Comparison of ENCODE assay signal across 18 cellular contexts in the genomic region with DNA sequence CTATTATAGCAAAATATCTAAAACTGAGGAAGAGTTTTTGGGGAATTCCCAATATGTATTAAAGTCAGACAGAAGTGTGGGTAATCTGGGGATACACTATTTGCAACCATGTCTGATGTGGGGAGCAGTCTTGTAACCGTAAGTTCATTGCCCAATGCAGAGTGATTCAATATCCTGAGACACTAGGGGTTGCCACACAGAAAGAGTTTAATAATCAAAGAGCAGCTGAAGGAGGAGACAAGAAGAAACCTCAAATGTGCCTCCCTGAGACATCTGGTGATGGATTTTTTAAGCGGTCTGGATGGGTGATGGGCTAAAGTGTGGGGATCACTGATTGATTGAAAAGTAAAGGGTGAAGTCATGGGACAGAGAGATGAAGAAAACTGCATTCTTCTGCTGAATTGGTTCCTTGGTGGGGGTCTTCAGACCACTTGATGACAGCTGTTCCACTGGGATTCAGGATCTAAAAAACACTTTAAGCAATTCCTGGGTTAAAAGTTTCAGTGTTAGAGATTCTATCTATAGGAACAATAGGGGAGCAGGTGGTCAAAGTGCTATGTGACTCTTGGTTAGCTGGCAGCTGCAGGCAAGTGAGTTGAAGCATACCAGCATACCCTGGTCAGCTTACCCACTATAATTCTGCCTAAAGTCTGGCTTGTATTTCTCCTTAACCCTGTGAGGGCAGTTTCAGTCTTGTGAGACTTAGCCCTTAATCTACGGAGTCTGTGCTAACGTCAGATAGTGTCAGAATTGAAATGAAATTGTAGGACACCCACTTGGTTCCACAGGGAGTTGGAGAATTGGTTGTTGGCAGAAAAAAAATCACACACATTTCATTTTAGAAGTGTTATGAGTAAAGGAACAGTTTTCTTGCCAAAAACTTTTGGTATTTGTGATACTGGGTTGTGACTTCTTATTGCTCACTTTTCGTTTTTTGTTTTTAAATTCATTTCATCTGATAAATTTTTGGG.
A peak's percentile ranks its signal among the peaks of the same experiment; 100 is the strongest.
DNase-seq lines count a peak whose midpoint lies in the region; ATAC-seq and TF ChIP-seq lines count a peak whose summit lies in the region.
"Had no signal": no experiment of that assay in that cellular context is flagged by ENCODE, and none has a peak within 500 bp of the region (broad histone marks: within the 10 kb centered on the region; RNA-seq: fewer than 3 reads in every experiment).

No MANE protein-coding gene starts in this region.

- H3K4me1 ChIP-seq in breast epithelium (no peaks in the 10 kb centered on the region), OCI-LY3 (ENCODE audit: low read length) (peaks cover 16% of the 10 kb centered on the region)

- CTCF ChIA-PET in MCF 10A (lab: Yijun Ruan, JAX): interaction anchor here (0.9 to 1.9 kb wide), 2 partner anchors 18 kb away, joined by 3 to 8 read pairs; no protein-coding TSS in a partner anchor

- H3K4me3 Mint-ChIP-seq in MCF 10A (ENCODE audit: unreplicated experiment) (no peak overlapping the region), T-helper 17 cell (no peak overlapping the region)
- H3K4me3 Mint-ChIP-seq: activated CD4-positive, alpha-beta T cell treated with anti-CD3 and anti-CD28 coated beads, Interleukin-2, amount 10 ng/mL, durations not matched to agents 7 days and 5 days; activated naive CD8-positive, alpha-beta T cell treated with anti-CD3 and anti-CD28 coated beads for 36 hours; activated T-cell treated with anti-CD3 and anti-CD28 coated beads, Interleukin-2, amount 50 U/mL, for 24 hours; CD8-positive, alpha-beta memory T cell; central memory CD8-positive, alpha-beta T cell; endodermal cell; stimulated activated memory B cell treated with anti-CD40 and anti-IgM and Interleukin-4, amounts not matched to agents 10 μg/mL and 1 μg/mL and 100 μg/mL, for 72 hours had no signal

- peak overlapping the region; percentile 57 for H3K4me2 ChIP-seq in OCI-LY3 (ENCODE audit: low read length)

- H3K27me3 ChIP-seq in breast epithelium: no peaks in the 10 kb centered on the region
- peaks cover 17% of the 10 kb centered on the region for H3K27me3 ChIP-seq in OCI-LY3 (ENCODE audit: low read depth, low read length)

- no peaks in the 10 kb centered on the region for H3K27me3 Mint-ChIP-seq in MCF 10A (ENCODE audit: insufficient read depth, unreplicated experiment)
- peaks cover 38% of the 10 kb centered on the region for H3K27me3 Mint-ChIP-seq in T-helper 17 cell
- H3K27me3 Mint-ChIP-seq: activated naive CD8-positive, alpha-beta T cell treated with anti-CD3 and anti-CD28 coated beads for 36 hours; activated T-cell treated with anti-CD3 and anti-CD28 coated beads, Interleukin-2, amount 50 U/mL, for 24 hours had no signal

- DNase-seq in MCF 10A (ENCODE audit: unreplicated experiment): peak; percentile 29
- DNase-seq in breast epithelium (ENCODE audit: low spot score in 2 of 2): no peak
- peak; percentile 36 for DNase-seq in fibroblast of gingiva (ENCODE audit: low read depth)
- peak; percentile 66 for DNase-seq in skeletal muscle cell (ENCODE audit: low read depth)
- DNase-seq in T-helper 17 cell: no peak
- DNase-seq in NCI-H1105 (lab: John Stamatoyannopoulos, UW): no peak
- no peak for DNase-seq in kidney glomerular epithelial cell (lab: John Stamatoyannopoulos, UW)
- DNase-seq: activated CD4-positive, alpha-beta T cell treated with anti-CD3 and anti-CD28 coated beads, Interleukin-2, amount 10 ng/mL, durations not matched to agents 7 days and 5 days; activated naive CD8-positive, alpha-beta T cell treated with anti-CD3 and anti-CD28 coated beads for 36 hours; activated T-cell treated with anti-CD3 and anti-CD28 coated beads, Interleukin-2, amount 50 U/mL, for 24 hours; CD8-positive, alpha-beta memory T cell; endodermal cell; GOT3; SHP77; small intestine had no signal

- H3K9ac ChIP-seq in OCI-LY3 (ENCODE audit: low read length): no peak overlapping the region

- H3K79me2 ChIP-seq in OCI-LY3 (ENCODE audit: low read length): no peaks in the 10 kb centered on the region

- no peak for TF ChIP-seq POLR2A in breast epithelium (IDR thresholded peaks at IDR 0.05)

- no peaks in the 10 kb centered on the region for H3K9me3 Mint-ChIP-seq in MCF 10A (ENCODE audit: unreplicated experiment)
- H3K9me3 Mint-ChIP-seq: activated CD4-positive, alpha-beta T cell treated with anti-CD3 and anti-CD28 coated beads, Interleukin-2, amount 10 ng/mL, durations not matched to agents 7 days and 5 days; activated naive CD8-positive, alpha-beta T cell treated with anti-CD3 and anti-CD28 coated beads for 36 hours; activated T-cell treated with anti-CD3 and anti-CD28 coated beads, Interleukin-2, amount 50 U/mL, for 24 hours; central memory CD8-positive, alpha-beta T cell; endodermal cell had no signal

- no peak for ATAC-seq in T-helper 17 cell
- ATAC-seq: stimulated activated memory B cell treated with anti-CD40 and anti-IgM and Interleukin-4, amounts not matched to agents 10 μg/mL and 1 μg/mL and 100 μg/mL, for 72 hours had no signal

- H3K27ac ChIP-seq in breast epithelium (no peak overlapping the region), OCI-LY3 (ENCODE audit: low read length) (no peak overlapping the region)

- intact Hi-C loops in MCF 10A (cut with micrococcal nuclease): no loop called here
- intact Hi-C loops in breast epithelium (cut with DNase I; ENCODE audit: low total_unique reads): no loop called here

- peaks cover 5% of the 10 kb centered on the region for H3K4me1 Mint-ChIP-seq in MCF 10A (ENCODE audit: insufficient read depth, unreplicated experiment)
- no peaks in the 10 kb centered on the region for H3K4me1 Mint-ChIP-seq in T-helper 17 cell
- H3K4me1 Mint-ChIP-seq: activated CD4-positive, alpha-beta T cell treated with anti-CD3 and anti-CD28 coated beads, Interleukin-2, amount 10 ng/mL, durations not matched to agents 7 days and 5 days; activated naive CD8-positive, alpha-beta T cell treated with anti-CD3 and anti-CD28 coated beads for 36 hours; CD8-positive, alpha-beta memory T cell; central memory CD8-positive, alpha-beta T cell; endodermal cell; stimulated activated memory B cell treated with anti-CD40 and anti-IgM and Interleukin-4, amounts not matched to agents 10 μg/mL and 1 μg/mL and 100 μg/mL, for 72 hours had no signal

- H4K20me1 ChIP-seq in OCI-LY3 (ENCODE audit: insufficient read depth, low read length): no peaks in the 10 kb centered on the region

- no peaks in the 10 kb centered on the region for H3K36me3 ChIP-seq in breast epithelium
- H3K36me3 ChIP-seq in OCI-LY3 (replicated peaks; ENCODE audit: low read depth, low read length): no peaks in the 10 kb centered on the region

- H3K36me3 Mint-ChIP-seq in MCF 10A (ENCODE audit: insufficient read depth, unreplicated experiment) (no peaks in the 10 kb centered on the region), T-helper 17 cell (ENCODE audit: low read depth) (no peaks in the 10 kb centered on the region)
- H3K36me3 Mint-ChIP-seq: activated naive CD8-positive, alpha-beta T cell treated with anti-CD3 and anti-CD28 coated beads for 36 hours; CD8-positive, alpha-beta memory T cell; stimulated activated memory B cell treated with anti-CD40 and anti-IgM and Interleukin-4, amounts not matched to agents 10 μg/mL and 1 μg/mL and 100 μg/mL, for 72 hours had no signal

- no TSS peak for BruUV-seq in MCF 10A (replicated peaks; lab: Mats Ljungman, UMichigan)

- no peak for TF ChIP-seq CTCF in MCF 10A (IDR thresholded peaks at IDR 0.05; ENCODE audit: unreplicated experiment)
- TF ChIP-seq CTCF in breast epithelium (IDR thresholded peaks at IDR 0.05): no peak
- TF ChIP-seq CTCF in OCI-LY3 (IDR thresholded peaks at IDR 0.05; ENCODE audit: low read depth, low read length): no peak

- H3K27ac Mint-ChIP-seq in MCF 10A (ENCODE audit: low read depth, unreplicated experiment) (no peak overlapping the region), T-helper 17 cell (no peak overlapping the region)
- H3K27ac Mint-ChIP-seq: activated CD4-positive, alpha-beta T cell treated with anti-CD3 and anti-CD28 coated beads, Interleukin-2, amount 10 ng/mL, durations not matched to agents 7 days and 5 days; activated naive CD8-positive, alpha-beta T cell treated with anti-CD3 and anti-CD28 coated beads for 36 hours; activated T-cell treated with anti-CD3 and anti-CD28 coated beads, Interleukin-2, amount 50 U/mL, for 24 hours; CD8-positive, alpha-beta memory T cell; endodermal cell; stimulated activated memory B cell treated with anti-CD40 and anti-IgM and Interleukin-4, amounts not matched to agents 10 μg/mL and 1 μg/mL and 100 μg/mL, for 72 hours had no signal

- POLR2A ChIA-PET in MCF 10A (lab: Yijun Ruan, JAX): interaction anchor here (1.1 kb wide), 1 partner anchor 17 kb away, joined by 3 read pairs; no protein-coding TSS in a partner anchor

- H3K9me3 ChIP-seq in breast epithelium (no peaks in the 10 kb centered on the region), OCI-LY3 (ENCODE audit: insufficient read depth, low read length) (no peaks in the 10 kb centered on the region), T-helper 17 cell (ENCODE audit: control insufficient read depth, low read length, poor library complexity, severe bottlenecking) (no peaks in the 10 kb centered on the region)

- H2AFZ ChIP-seq in OCI-LY3 (ENCODE audit: low read depth, low read length): no peak overlapping the region

- H3K4me3 ChIP-seq in breast epithelium (no peak overlapping the region), OCI-LY3 (ENCODE audit: low read length) (peak overlapping the region; percentile 21; the same call in 1 of the 2 replicates), skeletal muscle cell (ENCODE audit: low read depth, low read length) (no peak overlapping the region)

Comparison
In these comparisons a context has a peak if more than half of its experiments do, and no peak if none do; other contexts are left out.
1. DNase-seq: peak in MCF 10A (single experiment), fibroblast of gingiva (single experiment) and skeletal muscle cell (single experiment); none in breast epithelium (0 of 2), T-helper 17 cell (0 of 3), NCI-H1105 (single experiment) and kidney glomerular epithelial cell (single experiment).